In genomic region chr1:155244368-155245162, GRCh38 we compare ENCODE assay signal across 8 cellular contexts. TPM values are rescaled to one million over a fixed set of nuclear protein-coding genes. Genes with fewer than 3 reads are reported as not detected.
DNase-seq lines count a peak whose midpoint lies in the region; ATAC-seq, FAIRE-seq and TF ChIP-seq lines count a peak whose summit lies in the region.

No MANE protein-coding gene starts in this region.

- H3K27me3 ChIP-seq in pancreas (no peaks in the 10 kb centered on the region), tibial artery (no peaks in the 10 kb centered on the region)

- peak overlapping the region; percentile 84 for H3K27ac Mint-ChIP-seq in activated naive CD8-positive, alpha-beta T cell treated with anti-CD3 and anti-CD28 coated beads for 36 hours

- H3K4me3 ChIP-seq in pancreas (peak overlapping the region; percentile 43 to 66 (median 54)), tibial artery (peak overlapping the region; percentile 59 to 83)

- peak; percentile 98 for DNase-seq in NCI-H1105 (lab: John Stamatoyannopoulos, UW)
- peak; percentile 98 for DNase-seq in SKM-1 (lab: John Stamatoyannopoulos, UW; ENCODE audit: unreplicated experiment)
- peak; percentile 99 for DNase-seq in activated naive CD8-positive, alpha-beta T cell treated with anti-CD3 and anti-CD28 coated beads for 36 hours
- DNase-seq in Right ventricle myocardium inferior (ENCODE audit: missing footprints): peak; percentile 98
- DNase-seq in pancreas: peak; percentile 88 to 97 (median 96)
- DNase-seq in tibial artery: peak; percentile 99

- peaks cover 24% of the 10 kb centered on the region for H3K36me3 Mint-ChIP-seq in activated naive CD8-positive, alpha-beta T cell treated with anti-CD3 and anti-CD28 coated beads for 36 hours

- intact Hi-C loops in Right ventricle myocardium inferior (cut with DNase I): loop anchor here (5.0 kb wide), 1 partner anchor 37 kb away; the partner anchor contains the start of genes MTX1 and THBS3
- intact Hi-C loops in pancreas (cut with DNase I): no loop called here
- intact Hi-C loops in tibial artery (cut with DNase I; ENCODE audit: low total_unique reads): loop anchor here (5.0 kb wide), 1 partner anchor 37 kb away; the partner anchor contains the start of genes MTX1 and THBS3

- H3K27me3 Mint-ChIP-seq in activated naive CD8-positive, alpha-beta T cell treated with anti-CD3 and anti-CD28 coated beads for 36 hours: peaks cover 4% of the 10 kb centered on the region

- ATAC-seq in HG02642 (IDR thresholded peaks at IDR 0.05; ENCODE audit: poor library complexity, unreplicated experiment) (peak; percentile 88), Right ventricle myocardium inferior (peak; percentile 96), pancreas (peak; percentile 91 to 94 (median 92))

- no peaks in the 10 kb centered on the region for H3K9me3 ChIP-seq in pancreas
- no peaks in the 10 kb centered on the region for H3K9me3 ChIP-seq in tibial artery

- H3K4me1 Mint-ChIP-seq in activated naive CD8-positive, alpha-beta T cell treated with anti-CD3 and anti-CD28 coated beads for 36 hours: peaks cover 33% of the 10 kb centered on the region

- peak overlapping the region; percentile 69 to 93 (median 84) for H3K27ac ChIP-seq in pancreas
- peak overlapping the region; percentile 94 to 96 for H3K27ac ChIP-seq in tibial artery

- no peaks in the 10 kb centered on the region for H3K9me3 Mint-ChIP-seq in activated naive CD8-positive, alpha-beta T cell treated with anti-CD3 and anti-CD28 coated beads for 36 hours

- WGBS in pancreas, 2 donors: 0 to 1% methylated on average over 53 of the region's 53 CpGs

- TF ChIP-seq CTCF in GM12872 (IDR thresholded peaks at IDR 0.05; ENCODE audit: insufficient read depth, low read depth, low read length) (peak; percentile 32; the same call in 2 of the 3 replicates), pancreas (IDR thresholded peaks at IDR 0.05) (no peak), tibial artery (IDR thresholded peaks at IDR 0.05) (peak; percentile 14 to 98)

- peak overlapping the region; percentile 95 for H3K4me3 Mint-ChIP-seq in activated naive CD8-positive, alpha-beta T cell treated with anti-CD3 and anti-CD28 coated beads for 36 hours

- H3K4me1 ChIP-seq in pancreas (peaks cover 0 to 4% (median 0%) of the 10 kb centered on the region in 3 donors), tibial artery (peaks cover 0 to 44% (median 26%) of the 10 kb centered on the region in 4 donors)

- H3K36me3 ChIP-seq in pancreas (no peaks in the 10 kb centered on the region), tibial artery (peaks cover 14 to 28% (median 15%) of the 10 kb centered on the region in 3 donors)

- FAIRE-seq in pancreas (lab: Jason Lieb, UNC): no peak

RNA-seq across cellular contexts. Expression of gene ENTREP3, which starts 10.7 kb away (rescaled TPM):
- total RNA-seq in activated naive CD8-positive, alpha-beta T cell treated with anti-CD3 and anti-CD28 coated beads for 36 hours: 10 to 100 TPM; 46.6 to 49.7 TPM
- total RNA-seq in Right ventricle myocardium inferior (14.5 TPM), pancreas (10 to 100 TPM in 2 of 6 donors, 1 to 10 TPM in 4; 6.7 to 14.4 (median 8.5) TPM)
- polyA plus RNA-seq in pancreas: 10 to 100 TPM in 1 of 2 donors, 1 to 10 TPM in 1; 7.9 to 11.1 TPM

RNA-seq across cellular contexts. Expression of gene SCAMP3, which starts 17.6 kb away (rescaled TPM):
- 100 to 1,000 TPM; 108 to 117 TPM for total RNA-seq in activated naive CD8-positive, alpha-beta T cell treated with anti-CD3 and anti-CD28 coated beads for 36 hours
- total RNA-seq in Right ventricle myocardium inferior: 55.4 TPM
- 10 to 100 TPM; 25.1 to 33.4 (median 28.0) TPM for total RNA-seq in pancreas
- 10 to 100 TPM; 27.7 to 55.5 TPM for polyA plus RNA-seq in pancreas

RNA-seq across cellular contexts. Expression of gene CLK2, which starts 28.7 kb away (rescaled TPM):
- total RNA-seq in activated naive CD8-positive, alpha-beta T cell treated with anti-CD3 and anti-CD28 coated beads for 36 hours: 10 to 100 TPM; 61.4 to 65.9 TPM
- total RNA-seq in Right ventricle myocardium inferior (20.9 TPM), pancreas (10 to 100 TPM; 15.7 to 39.6 (median 18.7) TPM)
- polyA plus RNA-seq in pancreas: 10 to 100 TPM; 81.1 to 89.4 TPM

RNA-seq across cellular contexts. Expression of gene HCN3, which starts 32.7 kb away (rescaled TPM):
- 1 to 10 TPM; 1.5 to 1.6 TPM for total RNA-seq in activated naive CD8-positive, alpha-beta T cell treated with anti-CD3 and anti-CD28 coated beads for 36 hours
- total RNA-seq in Right ventricle myocardium inferior (1.8 TPM), pancreas (1 to 10 TPM in 4 of 6 donors, under 1 TPM in 2; 0.66 to 2.6 (median 1.4) TPM)
- 10 to 100 TPM in 1 of 2 donors, 1 to 10 TPM in 1; 4.8 to 12.0 TPM for polyA plus RNA-seq in pancreas

RNA-seq across cellular contexts. Expression of gene MTX1, which starts 36.1 kb away (rescaled TPM):
- 10 to 100 TPM; 68.0 to 72.5 TPM for total RNA-seq in activated naive CD8-positive, alpha-beta T cell treated with anti-CD3 and anti-CD28 coated beads for 36 hours
- 16.5 TPM for total RNA-seq in Right ventricle myocardium inferior
- total RNA-seq in pancreas: 10 to 100 TPM; 10.7 to 18.4 (median 15.7) TPM
- polyA plus RNA-seq in pancreas: 10 to 100 TPM; 34.3 to 36.8 TPM

Comparison
In these comparisons a context has a peak if more than half of its experiments do, and no peak if none do; other contexts are left out.
1. Peak in every context shown above with its lines: DNase-seq, ATAC-seq, H3K4me3 ChIP-seq and H3K27ac ChIP-seq.
2. CTCF ChIP-seq: peak in GM12872 (single experiment) and tibial artery (2 of 2); none in pancreas (0 of 4).
3. intact Hi-C loops: an anchor here in Right ventricle myocardium inferior (5.0 kb wide) and tibial artery (5.0 kb wide); none called in pancreas.